9 cellular contexts compared by ENCODE assay signal in the genomic region with DNA sequence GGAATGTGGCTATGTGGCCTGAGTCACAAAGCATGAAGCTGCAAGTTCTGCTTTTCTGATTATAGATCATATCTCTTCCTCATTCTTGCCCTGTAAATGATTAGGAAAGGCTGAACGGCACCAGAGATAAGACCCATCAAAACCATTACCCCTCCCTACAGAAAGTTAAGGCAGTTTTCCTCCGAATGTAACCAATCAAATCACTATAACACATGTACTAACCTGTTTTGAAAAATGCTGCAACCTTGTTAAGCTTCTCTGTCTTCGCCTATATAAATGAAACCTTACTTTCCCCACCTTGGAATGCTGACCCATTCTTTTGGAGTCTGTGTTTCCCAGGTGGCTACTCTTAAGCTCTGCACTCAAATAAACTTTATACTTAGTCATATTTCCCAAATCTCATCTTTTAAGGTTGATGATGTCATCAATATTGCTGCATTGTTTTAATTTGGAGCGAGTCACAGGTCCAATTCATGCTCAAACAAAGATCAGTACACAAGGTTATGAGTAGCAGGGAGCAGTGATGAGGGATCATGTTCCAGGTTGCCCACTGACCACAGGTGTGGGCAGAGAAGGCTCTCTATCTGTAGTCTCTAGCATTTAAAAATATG.
A peak's percentile ranks its signal among the peaks of the same experiment; 100 is the strongest.
DNase-seq lines count a peak whose midpoint lies in the region; ATAC-seq and TF ChIP-seq lines count a peak whose summit lies in the region.
"Had no signal": no experiment of that assay in that cellular context is flagged by ENCODE, and none has a peak within 500 bp of the region (broad histone marks: within the 10 kb centered on the region; RNA-seq: fewer than 3 reads in every experiment).

No MANE protein-coding gene starts in this region.

- no peaks in the 10 kb centered on the region for H3K36me3 ChIP-seq in body of pancreas (replicated peaks in 1 of 2; ENCODE audit: insufficient read depth in 1 of 2, low read depth in 2 of 2)
- no peaks in the 10 kb centered on the region for H3K36me3 ChIP-seq in psoas muscle (ENCODE audit: insufficient read depth in 1 of 2, low read depth in 1 of 2)
- no peaks in the 10 kb centered on the region for H3K36me3 ChIP-seq in MG63
- H3K36me3 ChIP-seq in colonic mucosa = no peaks in the 10 kb centered on the region

- ATAC-seq in GM18909 (IDR thresholded peaks at IDR 0.05; ENCODE audit: poor library complexity, unreplicated experiment) = peak; percentile 78
- peak; percentile 91 for ATAC-seq in body of pancreas
- ATAC-seq in psoas muscle = no peak

- intact Hi-C loops in body of pancreas (cut with DNase I) = no loop called here
- intact Hi-C loops in psoas muscle (cut with DNase I) = loop anchor here in 1 of 2 donors (10.0 kb wide), 1 partner anchor 517 kb away; no protein-coding TSS in a partner anchor
- intact Hi-C loops in colonic mucosa (cut with DNase I) = no loop called here

- H3K4me3 ChIP-seq in body of pancreas = no peak overlapping the region
- no peak overlapping the region for H3K4me3 ChIP-seq in psoas muscle
- no peak overlapping the region for H3K4me3 ChIP-seq in MG63
- no peak overlapping the region for H3K4me3 ChIP-seq in colonic mucosa

- no peaks in the 10 kb centered on the region for H3K27me3 ChIP-seq in body of pancreas
- no peaks in the 10 kb centered on the region for H3K27me3 ChIP-seq in psoas muscle (ENCODE audit: insufficient read depth in 3 of 3, low read length in 2 of 3)
- no peaks in the 10 kb centered on the region for H3K27me3 ChIP-seq in MG63
- H3K27me3 ChIP-seq in colonic mucosa = no peaks in the 10 kb centered on the region

- peak; percentile 84 for DNase-seq in HPDE6-E6E7 (ENCODE audit: extremely low spot score)
- DNase-seq in body of pancreas = peak in 1 of 4 donors; percentile 21
- DNase-seq in psoas muscle = no peak
- no peak for DNase-seq in stimulated activated CD4-positive, alpha-beta T cell treated with anti-CD3 and anti-CD28 coated beads, Interleukin-4, amount 100 ng/mL, for 1 hour
- DNase-seq in MG63 = no peak
- no peak for DNase-seq in NCI-H187 treated with DMSO at 0.1 percent for 48 hours (lab: John Stamatoyannopoulos, UW)
- no peak for DNase-seq in colonic mucosa
- DNase-seq: activated T-cell treated with anti-CD3 and anti-CD28 coated beads, Interleukin-2, amount 50 U/mL, for 48 hours had no signal

- H3K27ac ChIP-seq in body of pancreas (peak overlapping the region; percentile 6 to 81 (median 57)), psoas muscle (peak overlapping the region; percentile 67), colonic mucosa (no peak overlapping the region)

- no peak for TF ChIP-seq POLR2A in body of pancreas (IDR thresholded peaks at IDR 0.05)

- WGBS in body of pancreas, 2 donors = 26 to 27% methylated on average over 4 of the region's 4 CpGs
- 59 to 79% (median 69%) methylated on average over 4 of the region's 4 CpGs for WGBS in psoas muscle, 3 donors

- H3K9me3 ChIP-seq in body of pancreas (no peaks in the 10 kb centered on the region), psoas muscle (no peaks in the 10 kb centered on the region), MG63 (no peaks in the 10 kb centered on the region), colonic mucosa (no peaks in the 10 kb centered on the region)

- H3K4me1 ChIP-seq in body of pancreas = peaks cover 19% of the 10 kb centered on the region
- peaks cover 19% of the 10 kb centered on the region for H3K4me1 ChIP-seq in psoas muscle
- H3K4me1 ChIP-seq in colonic mucosa = no peaks in the 10 kb centered on the region

- TF ChIP-seq CTCF in body of pancreas (IDR thresholded peaks at IDR 0.05) = peak in 1 of 7 experiments; percentile 7
- TF ChIP-seq CTCF in psoas muscle (IDR thresholded peaks at IDR 0.05) = no peak
- no peak for TF ChIP-seq CTCF in colonic mucosa (IDR thresholded peaks at IDR 0.05)

- H3K9ac ChIP-seq in colonic mucosa (ENCODE audit: low read depth in 2 of 2, low read length in 2 of 2) = no peak overlapping the region

Comparison
In these comparisons a context has a peak if more than half of its experiments do, and no peak if none do; other contexts are left out.
1. ATAC-seq: peak in GM18909 (single experiment) and body of pancreas (single experiment); none in psoas muscle (0 of 4).